24 cellular contexts compared by ENCODE assay signal in the genomic region with DNA sequence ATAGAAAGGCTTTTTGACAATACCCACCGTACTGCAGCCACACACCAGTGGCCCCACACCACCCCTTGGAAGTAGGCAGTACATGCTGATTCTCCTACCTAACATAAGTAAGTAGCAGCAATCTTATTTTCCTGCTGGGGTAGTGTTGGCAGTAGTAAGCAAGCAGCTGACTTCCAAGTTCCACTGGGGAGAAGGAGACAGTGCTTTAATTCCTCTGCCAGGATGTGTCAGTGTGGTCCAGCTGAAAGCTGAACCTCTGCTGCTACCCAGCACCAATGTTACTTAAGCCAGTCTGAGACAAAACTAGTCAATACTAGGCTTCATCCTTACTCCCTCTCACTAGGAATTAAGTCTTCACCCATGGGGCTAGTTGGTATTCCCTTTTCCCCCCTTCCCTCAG.
"Had no signal": no experiment of that assay in that cellular context is flagged by ENCODE, and none has a peak within 500 bp of the region (broad histone marks: within the 10 kb centered on the region; RNA-seq: fewer than 3 reads in every experiment).

No MANE protein-coding gene starts in this region.

- H3K27ac Mint-ChIP-seq: activated naive CD4-positive, alpha-beta T cell treated with anti-CD3 and anti-CD28 coated beads, Interleukin-2, amount 10 ng/mL, durations not matched to agents 7 days and 5 days; activated naive CD8-positive, alpha-beta T cell treated with anti-CD3 and anti-CD28 coated beads, Interleukin-2, amount 50 U/mL, for 24 hours; nephron progenitor cell; stimulated activated effector memory CD8-positive, alpha-beta T cell treated with anti-CD3 and anti-CD28 coated beads, Interleukin-12 subunit alpha, Interleukin-12 subunit beta, amount 100 ng/mL, for 72 hours; T-helper 1 cell treated with Interleukin-12 subunit alpha and Interleukin-12 subunit beta and Interleukin-4 antibody, amounts not matched to agents 30 μg/mL and 1 μg/mL, for 36 hours had no signal

- H3K9me3 Mint-ChIP-seq: activated naive CD4-positive, alpha-beta T cell treated with anti-CD3 and anti-CD28 coated beads, Interleukin-2, amount 10 ng/mL, durations not matched to agents 7 days and 5 days; activated naive CD8-positive, alpha-beta T cell treated with anti-CD3 and anti-CD28 coated beads, Interleukin-2, amount 50 U/mL, for 24 hours; stimulated activated effector memory CD8-positive, alpha-beta T cell treated with anti-CD3 and anti-CD28 coated beads, Interleukin-12 subunit alpha, Interleukin-12 subunit beta, amount 100 ng/mL, for 72 hours; T-helper 1 cell treated with Interleukin-12 subunit alpha and Interleukin-12 subunit beta and Interleukin-4 antibody, amounts not matched to agents 30 μg/mL and 1 μg/mL, for 36 hours had no signal

- H3K4me1 Mint-ChIP-seq: nephron progenitor cell had no signal

- H3K4me2 ChIP-seq: smooth muscle cell had no signal

- H3K4me3 ChIP-seq: breast epithelium, esophagus squamous epithelium, gastroesophageal sphincter, heart left ventricle, left lung, right lobe of liver, smooth muscle cell, thoracic aorta, upper lobe of right lung had no signal

- H3K27me3 Mint-ChIP-seq: activated naive CD4-positive, alpha-beta T cell treated with anti-CD3 and anti-CD28 coated beads, Interleukin-2, amount 10 ng/mL, durations not matched to agents 7 days and 5 days; activated naive CD8-positive, alpha-beta T cell treated with anti-CD3 and anti-CD28 coated beads, Interleukin-2, amount 50 U/mL, for 24 hours had no signal

- H3K4me1 ChIP-seq: breast epithelium, left lung, right lobe of liver, upper lobe of right lung had no signal

- H3K36me3 ChIP-seq: breast epithelium, esophagus squamous epithelium, left lung, right lobe of liver, thoracic aorta had no signal

- ATAC-seq: activated CD4-positive, CD25-positive, alpha-beta regulatory T cell treated with anti-CD3 and anti-CD28 coated beads, Interleukin-2, amount 50 U/mL, for 24 hours; activated naive CD8-positive, alpha-beta T cell treated with anti-CD3 and anti-CD28 coated beads, Interleukin-2, amount 50 U/mL, for 24 hours; gastroesophageal sphincter; heart left ventricle; left lung; right lobe of liver; stimulated activated effector memory CD8-positive, alpha-beta T cell treated with anti-CD3 and anti-CD28 coated beads, Interleukin-12 subunit alpha, Interleukin-12 subunit beta, amount 100 ng/mL, for 72 hours; upper lobe of right lung had no signal

- H3K27ac ChIP-seq: breast epithelium, esophagus squamous epithelium, gastroesophageal sphincter, heart left ventricle, left lung, right lobe of liver, thoracic aorta, upper lobe of right lung had no signal

- H3K36me3 Mint-ChIP-seq: stimulated activated effector memory CD8-positive, alpha-beta T cell treated with anti-CD3 and anti-CD28 coated beads, Interleukin-12 subunit alpha, Interleukin-12 subunit beta, amount 100 ng/mL, for 72 hours had no signal

- H3K4me3 Mint-ChIP-seq: activated naive CD4-positive, alpha-beta T cell treated with anti-CD3 and anti-CD28 coated beads, Interleukin-2, amount 10 ng/mL, durations not matched to agents 7 days and 5 days; activated naive CD8-positive, alpha-beta T cell treated with anti-CD3 and anti-CD28 coated beads, Interleukin-2, amount 50 U/mL, for 24 hours; nephron progenitor cell; stimulated activated effector memory CD8-positive, alpha-beta T cell treated with anti-CD3 and anti-CD28 coated beads, Interleukin-12 subunit alpha, Interleukin-12 subunit beta, amount 100 ng/mL, for 72 hours; T-helper 1 cell treated with Interleukin-12 subunit alpha and Interleukin-12 subunit beta and Interleukin-4 antibody, amounts not matched to agents 30 μg/mL and 1 μg/mL, for 36 hours had no signal

- DNase-seq: activated CD4-positive, alpha-beta T cell treated with anti-CD3 and anti-CD28 coated beads, Interleukin-2, amount 50 U/mL, for 1 hour; activated CD8-positive, alpha-beta memory T cell treated with anti-CD3 and anti-CD28 coated beads, Interleukin-2, amount 50 U/mL, for 4 hours; activated effector memory CD4-positive, alpha-beta T cell treated with Interleukin-2 at 50 U/mL for 16 hours; activated naive CD4-positive, alpha-beta T cell treated with anti-CD3 and anti-CD28 coated beads, Interleukin-2, amount 10 ng/mL, durations not matched to agents 7 days and 5 days; activated naive CD8-positive, alpha-beta T cell treated with anti-CD3 and anti-CD28 coated beads, Interleukin-2, amount 50 U/mL, for 24 hours; activated T-cell treated with anti-CD3 and anti-CD28 coated beads, Interleukin-2, amount 50 U/mL, for 48 hours; anterior cingulate cortex; cortex of kidney; effector CD4-positive, alpha-beta T cell; esophagus squamous epithelium; heart left ventricle; left lung; midbrain; nephron progenitor cell; right lobe of liver; stimulated activated CD4-positive, alpha-beta T cell treated with anti-CD3 and anti-CD28 coated beads, Interleukin-4, amount 100 ng/mL, for 24 hours; upper lobe of right lung had no signal

- H3K9me3 ChIP-seq: esophagus squamous epithelium, gastroesophageal sphincter, heart left ventricle, left lung, right lobe of liver, thoracic aorta, upper lobe of right lung had no signal

- H3K27me3 ChIP-seq: breast epithelium, esophagus squamous epithelium, gastroesophageal sphincter, heart left ventricle, left lung, right lobe of liver, upper lobe of right lung had no signal
